ENCODE assay signal across 23 cellular contexts in genomic region chr14:90596733-90597132, GRCh38.
DNase-seq lines count a peak whose midpoint lies in the region; ATAC-seq, FAIRE-seq and TF ChIP-seq lines count a peak whose summit lies in the region.
"Had no signal": no experiment of that assay in that cellular context is flagged by ENCODE, and none has a peak within 500 bp of the region (broad histone marks: within the 10 kb centered on the region; RNA-seq: fewer than 3 reads in every experiment).

No MANE protein-coding gene starts in this region.

- H3K56ac ChIP-seq in H1 (replicated peaks; ENCODE audit: insufficient read length, low read depth, low read length): no peak overlapping the region

- H3K23ac ChIP-seq in H1 (ENCODE audit: insufficient read length): no peak overlapping the region

- no peaks in the 10 kb centered on the region for H4K20me1 ChIP-seq in H1 (replicated peaks in 1 of 2; ENCODE audit: control insufficient read depth in 1 of 2, insufficient read depth in 2 of 2, low read length in 2 of 2)
- H4K20me1 ChIP-seq: BLaER1 treated with 17β-estradiol and CSF1 and Interleukin-3, amounts not matched to agents 10 nM and 100 nM had no signal

- DNase-seq in right cardiac atrium (no peak), right atrium auricular region (ENCODE audit: low spot score) (no peak), H1 (ENCODE audit: low read depth in 1 of 2, low spot score in 2 of 2) (no peak), posterior cingulate gyrus (no peak)
- DNase-seq: AML-193; Caco-2; Calu3; CD4-positive, alpha-beta T cell; CD8-positive, alpha-beta T cell; DMS53; DMS79; DND-41; EL; GDM1 had no signal

- no peak overlapping the region for H2BK120ac ChIP-seq in H1 (replicated peaks; ENCODE audit: low read depth, low read length)

- H3K4me1 ChIP-seq in right cardiac atrium (ENCODE audit: control insufficient read depth, insufficient read depth, low read length): no peaks in the 10 kb centered on the region
- peaks cover 0 to 14% of the 10 kb centered on the region in 2 donors for H3K4me1 ChIP-seq in right atrium auricular region
- peaks cover 3 to 15% (median 9%) of the 10 kb centered on the region in 4 experiments; a peak in 6 of 7 replicates for H3K4me1 ChIP-seq in H1 (replicated peaks in 1 of 4; ENCODE audit: control insufficient read depth in 3 of 4, insufficient read depth in 4 of 4, low read length in 3 of 4)
- H3K4me1 ChIP-seq: Caco-2 had no signal

- no peak overlapping the region for H2AK5ac ChIP-seq in H1 (ENCODE audit: low read depth, low read length)

- no peak overlapping the region for H4K91ac ChIP-seq in H1 (replicated peaks; ENCODE audit: insufficient read length, low read length)

- H2BK15ac ChIP-seq in H1 (ENCODE audit: low read length): no peak overlapping the region

- CTCF ChIA-PET in H1 (lab: Charles Lee; ENCODE audit: partially characterized antibody): interaction anchor here (0.9 to 2.8 kb wide), 3 partner anchors 30 to 104 kb away, joined by 3 to 9 read pairs (median 3); no protein-coding TSS in a partner anchor

- TF ChIP-seq RAD21 in H1 (IDR thresholded peaks at IDR 0.05 in 1 of 2, conservative IDR thresholded peaks at IDR 0.05 in 1 of 2; ENCODE audit: low read depth in 2 of 2, low read length in 2 of 2): no peak

- H3K79me1 ChIP-seq in H1 (ENCODE audit: low read depth, low read length): no peaks in the 10 kb centered on the region

- no peaks in the 10 kb centered on the region for H3K9me3 ChIP-seq in right cardiac atrium (ENCODE audit: control insufficient read depth, low read length)
- no peaks in the 10 kb centered on the region for H3K9me3 ChIP-seq in right atrium auricular region
- H3K9me3 ChIP-seq in H1 (ENCODE audit: insufficient read depth in 2 of 2, low read depth in 1 of 2, low read length in 1 of 2): no peaks in the 10 kb centered on the region
- H3K9me3 ChIP-seq: A549; BLaER1 treated with 17β-estradiol and CSF1 and Interleukin-3, amounts not matched to agents 10 nM and 100 nM; Caco-2 had no signal

- 79% methylated on average over 8 of the region's 8 CpGs for WGBS in right cardiac atrium
- 91% methylated on average over 8 of the region's 8 CpGs; no CpG with 5 or more reads in 1 of the 2 experiments for WGBS in H1 (ENCODE audit: extremely low coverage in 1 of 2, insufficient coverage in 1 of 2, insufficient read length in 1 of 2, insufficient replicate concordance in 2 of 2, low coverage in 1 of 2, low lambda C conversion rate in 2 of 2, missing lambda C conversion rate in 1 of 2), 2 experiments

- H3K36me3 ChIP-seq in right atrium auricular region (peaks cover 4% of the 10 kb centered on the region), H1 (ENCODE audit: control insufficient read depth in 2 of 4, insufficient read depth in 4 of 4, low read length in 3 of 4) (no peaks in the 10 kb centered on the region)

- no peak overlapping the region for H3K9ac ChIP-seq in H1 (replicated peaks in 1 of 4; ENCODE audit: extremely low read depth in 1 of 4, low read depth in 3 of 4, low read length in 3 of 4)
- H3K9ac ChIP-seq: BLaER1 treated with 17β-estradiol and CSF1 and Interleukin-3, amounts not matched to agents 10 nM and 100 nM had no signal

- FAIRE-seq in H1 (lab: Jason Lieb, UNC): no peak
- FAIRE-seq: A549, D721Med, GM12878, GM12892, GM18507 had no signal

- no peak overlapping the region for H2AFZ ChIP-seq in H1 (ENCODE audit: low read length)

- no peak overlapping the region for H4K8ac ChIP-seq in H1 (ENCODE audit: extremely low read depth, insufficient read depth, low read length)

- H3K18ac ChIP-seq in H1 (ENCODE audit: extremely low read depth, low read length): no peak overlapping the region

- 0 out of 2 replicates have a peak overlapping the region, but pooled peaks have one; percentile 14 for H2BK12ac ChIP-seq in H1 (ENCODE audit: low read depth, low read length)

- POLR2A ChIA-PET in H1 (lab: Charles Lee; ENCODE audit: partially characterized antibody): no interaction called here

- peak; percentile 64 to 70 for ATAC-seq in right cardiac atrium
- no peak for ATAC-seq in HG03196 (IDR thresholded peaks at IDR 0.05; ENCODE audit: unreplicated experiment)
- ATAC-seq: A549; CD8-positive, alpha-beta T cell; GM12878 had no signal

- H3K23me2 ChIP-seq in H1 (ENCODE audit: low read depth, low read length): no peaks in the 10 kb centered on the region

- no peaks in the 10 kb centered on the region for H3K79me2 ChIP-seq in H1 (ENCODE audit: control insufficient read depth in 1 of 2, insufficient read depth in 2 of 2, low read length in 2 of 2)

- no peak overlapping the region for H2BK5ac ChIP-seq in H1 (ENCODE audit: low read depth, low read length)

- H3K14ac ChIP-seq in H1 (ENCODE audit: insufficient read length): no peak overlapping the region

- no peak overlapping the region for H2BK20ac ChIP-seq in H1 (ENCODE audit: low read length)

- H3K4ac ChIP-seq in H1 (replicated peaks; ENCODE audit: insufficient read length, low read depth, low read length): no peak overlapping the region

- TF ChIP-seq CTCF in right atrium auricular region (IDR thresholded peaks at IDR 0.05) (no peak), H1 (IDR thresholded peaks at IDR 0.05; ENCODE audit: control extremely low read depth in 1 of 3, insufficient read depth in 1 of 3, low read depth in 1 of 3, low read length in 3 of 3) (no peak)

- H3K27me3 ChIP-seq in right cardiac atrium (ENCODE audit: control insufficient read depth, insufficient read depth): no peaks in the 10 kb centered on the region
- H3K27me3 ChIP-seq in right atrium auricular region: no peaks in the 10 kb centered on the region
- H3K27me3 ChIP-seq in H1 (replicated peaks in 1 of 4; ENCODE audit: control insufficient read depth in 3 of 4, extremely low read depth in 1 of 4, insufficient read depth in 3 of 4, low read length in 3 of 4): no peaks in the 10 kb centered on the region
- H3K27me3 ChIP-seq: BLaER1 treated with 17β-estradiol and CSF1 and Interleukin-3, amounts not matched to agents 10 nM and 100 nM had no signal

- TF ChIP-seq EP300 in H1 (IDR thresholded peaks at IDR 0.05; ENCODE audit: borderline replicate concordance in 1 of 2, low read depth in 2 of 2, low read length in 2 of 2): no peak

- no peak for TF ChIP-seq POLR2A in H1 (IDR thresholded peaks at IDR 0.05; ENCODE audit: control extremely low read depth in 1 of 2, low read depth in 2 of 2, low read length in 2 of 2)

- intact Hi-C loops in right cardiac atrium (cut with DNase I) (no loop called here), posterior cingulate gyrus (cut with DNase I) (no loop called here)

- H3K4me3 ChIP-seq in right cardiac atrium (ENCODE audit: low read length) (no peak overlapping the region), right atrium auricular region (no peak overlapping the region), H1 (ENCODE audit: extremely low read depth in 1 of 4, insufficient read depth in 2 of 4, low read depth in 3 of 4, low read length in 4 of 4) (no peak overlapping the region)
- H3K4me3 ChIP-seq: A549; BLaER1 treated with 17β-estradiol and CSF1 and Interleukin-3, amounts not matched to agents 10 nM and 100 nM; GM12878 had no signal

- H4K5ac ChIP-seq in H1 (ENCODE audit: insufficient read length, low read depth, low read length): no peak overlapping the region

- H3K27ac ChIP-seq in right cardiac atrium (ENCODE audit: low read length) (no peak overlapping the region), right atrium auricular region (no peak overlapping the region), H1 (ENCODE audit: low read depth, low read length) (no peak overlapping the region)
- H3K27ac ChIP-seq: 22Rv1; A549; BLaER1 treated with 17β-estradiol and CSF1 and Interleukin-3, amounts not matched to agents 10 nM and 100 nM; C4-2B had no signal

- no peak overlapping the region for H3K4me2 ChIP-seq in H1 (ENCODE audit: insufficient read depth in 1 of 2, low read depth in 2 of 2, low read length in 2 of 2)
- H3K4me2 ChIP-seq: A549; BLaER1 treated with 17β-estradiol and CSF1 and Interleukin-3, amounts not matched to agents 10 nM and 100 nM had no signal

TF ChIP-seq in H1, 55 proteins besides CTCF, POLR2A, EP300 and RAD21:
- TF ChIP-seq HDAC2 (IDR thresholded peaks at IDR 0.05; ENCODE audit: borderline replicate concordance in 1 of 2, low read depth in 2 of 2, low read length in 2 of 2): no peak
- TF ChIP-seq CHD1 (IDR thresholded peaks at IDR 0.05; ENCODE audit: low read depth, low read length): no peak
- no peak for TF ChIP-seq NRF1 (IDR thresholded peaks at IDR 0.05; ENCODE audit: low read depth, low read length)
- TF ChIP-seq CBX8 (IDR thresholded peaks at IDR 0.05; ENCODE audit: borderline replicate concordance, low read depth, low read length): no peak
- TF ChIP-seq ATF3 (IDR thresholded peaks at IDR 0.05; ENCODE audit: insufficient read depth, low read depth, low read length): no peak
- TF ChIP-seq POU5F1 (IDR thresholded peaks at IDR 0.05; ENCODE audit: low read depth, low read length): no peak
- TF ChIP-seq POLR2AphosphoS5 (IDR thresholded peaks at IDR 0.05; ENCODE audit: low read depth, low read length): no peak
- no peak for TF ChIP-seq CTBP2 (IDR thresholded peaks at IDR 0.05; ENCODE audit: borderline replicate concordance, insufficient read depth, insufficient read length, low read length)
